ENCODE assay signal across 8 cellular contexts in the genomic region with DNA sequence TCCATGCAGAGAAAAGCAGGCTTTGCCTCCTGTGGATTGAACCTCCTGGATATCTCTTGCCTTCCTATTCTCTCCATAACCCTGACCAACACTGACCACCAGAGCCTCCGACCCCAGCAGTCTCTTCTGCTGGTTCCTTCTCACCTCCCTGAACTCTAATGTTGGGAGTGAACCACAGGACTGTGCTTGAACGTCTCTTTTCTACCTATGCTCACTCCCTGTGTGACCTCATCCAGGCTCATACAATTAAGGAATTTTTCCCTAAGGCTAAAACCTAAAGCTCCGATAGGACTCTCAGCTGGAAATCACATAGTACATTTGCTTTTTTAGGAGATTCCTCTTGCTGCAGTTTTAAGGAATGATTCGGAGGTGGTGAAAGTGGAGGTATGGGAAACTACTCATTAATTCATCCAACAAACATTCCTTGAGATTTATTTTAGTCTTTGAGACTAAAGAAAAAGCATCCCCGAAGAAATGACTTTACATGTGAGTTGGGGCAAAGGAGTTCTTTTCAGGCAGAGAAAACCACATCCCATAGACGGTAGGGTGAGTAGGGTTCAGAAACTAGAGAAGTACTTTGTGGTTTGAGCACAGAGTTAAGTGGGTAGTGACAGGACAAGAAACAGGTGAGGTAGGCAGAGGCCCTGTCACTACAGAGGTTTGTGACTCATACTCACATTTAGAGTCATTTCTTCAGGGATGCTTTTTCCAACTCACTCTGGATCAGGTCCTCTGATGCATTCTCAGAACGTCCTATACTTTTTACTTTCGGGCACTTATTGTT. TPM values are rescaled to one million over a fixed set of nuclear protein-coding genes. Genes with fewer than 3 reads are reported as not detected.
DNase-seq lines count a peak whose midpoint lies in the region; ATAC-seq and TF ChIP-seq lines count a peak whose summit lies in the region.
"Had no signal": no experiment of that assay in that cellular context is flagged by ENCODE, and none has a peak within 500 bp of the region (broad histone marks: within the 10 kb centered on the region; RNA-seq: fewer than 3 reads in every experiment).

No MANE protein-coding gene starts in this region.

- no peaks in the 10 kb centered on the region for H3K4me1 ChIP-seq in lung (ENCODE audit: control insufficient read depth in 2 of 2, insufficient read depth in 2 of 2, low read length in 2 of 2)
- H3K4me1 ChIP-seq: SJSA1 had no signal

- no peaks in the 10 kb centered on the region for H3K27me3 ChIP-seq in lung (ENCODE audit: control insufficient read depth, insufficient read depth)
- H3K27me3 ChIP-seq: SJSA1 had no signal

- H3K9me3 ChIP-seq in lung (ENCODE audit: control insufficient read depth in 2 of 2, insufficient read depth in 1 of 2, low read length in 1 of 2), result no peaks in the 10 kb centered on the region
- H3K9me3 ChIP-seq: SJSA1 had no signal

- DNase-seq in lung (ENCODE audit: low spot score) (no peak), GM19240 (ENCODE audit: insufficient read length, low spot score) (no peak), SW 1271 (lab: John Stamatoyannopoulos, UW) (no peak), 8988T (no peak)

- ATAC-seq in GM18907 (IDR thresholded peaks at IDR 0.05; ENCODE audit: unreplicated experiment), result peak; percentile 100
- peak; percentile 95 for ATAC-seq in GM21825 (IDR thresholded peaks at IDR 0.05; ENCODE audit: unreplicated experiment)
- peak; percentile 93 for ATAC-seq in HG03571 (IDR thresholded peaks at IDR 0.05; ENCODE audit: unreplicated experiment)
- peak; percentile 64 for ATAC-seq in lung (ENCODE audit: insufficient read depth, low FRiP score)

- H3K4me3 ChIP-seq in lung, result no peak overlapping the region
- H3K4me3 ChIP-seq: SJSA1 had no signal

- WGBS in lung, 2 donors, result 70 to 74% methylated on average over 8 of the region's 8 CpGs

- H3K27ac ChIP-seq in lung (ENCODE audit: low read depth in 1 of 2, low read length in 1 of 2), result no peak overlapping the region
- H3K27ac ChIP-seq: SJSA1 had no signal

- H3K36me3 ChIP-seq in lung (ENCODE audit: control insufficient read depth in 2 of 2, insufficient read depth in 2 of 2, low read length in 2 of 2), result peaks cover 0 to 15% of the 10 kb centered on the region in 2 donors
- H3K36me3 ChIP-seq: SJSA1 had no signal

- TF ChIP-seq CTCF in lung (IDR thresholded peaks at IDR 0.05; ENCODE audit: control extremely low read depth, extremely low read depth), result no peak

RNA-seq across cellular contexts. Expression of gene NDNF, which starts 30.8 kb away (rescaled TPM):
- 100 to 1,000 TPM; 121 to 381 TPM for total RNA-seq in lung
- 10 to 100 TPM; 22.3 to 40.1 TPM for polyA plus RNA-seq in lung
- total RNA-seq: SJSA1 had no signal
